Comparison of ENCODE assay signal across 3 cellular contexts in the genomic region with DNA sequence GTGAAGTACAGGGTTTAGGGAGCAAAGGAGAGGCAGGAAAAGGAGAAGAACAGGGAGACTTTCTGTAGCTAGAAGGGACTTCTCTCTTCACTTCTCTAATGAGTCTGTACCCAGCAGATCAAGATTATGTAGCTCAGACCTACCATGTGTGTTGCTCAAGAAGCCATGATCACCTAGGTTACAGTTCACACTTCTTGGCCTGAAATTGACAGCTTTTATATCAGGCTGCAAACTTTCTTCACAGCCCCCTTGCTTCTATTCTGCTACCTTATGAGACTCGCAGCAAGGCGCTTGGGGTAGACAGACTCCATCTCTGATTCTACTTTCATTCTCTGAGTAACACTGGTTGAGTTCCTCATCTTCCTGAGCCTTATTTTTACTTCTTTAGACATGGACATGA.
TF ChIP-seq lines count a peak whose summit lies in the region.

No MANE protein-coding gene starts in this region.

TF ChIP-seq in liver, 16 proteins besides CTCF, POLR2A, EP300 and RAD21:
- no peak for TF ChIP-seq EGR1 (IDR thresholded peaks at IDR 0.05; ENCODE audit: low read depth in 2 of 2)
- TF ChIP-seq, protein P1, sequence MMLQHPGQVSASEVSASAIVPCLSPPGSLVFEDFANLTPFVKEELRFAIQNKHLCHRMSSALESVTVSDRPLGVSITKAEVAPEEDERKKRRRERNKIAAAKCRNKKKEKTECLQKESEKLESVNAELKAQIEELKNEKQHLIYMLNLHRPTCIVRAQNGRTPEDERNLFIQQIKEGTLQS (IDR thresholded peaks at IDR 0.05) = no peak
- TF ChIP-seq, protein P2, sequence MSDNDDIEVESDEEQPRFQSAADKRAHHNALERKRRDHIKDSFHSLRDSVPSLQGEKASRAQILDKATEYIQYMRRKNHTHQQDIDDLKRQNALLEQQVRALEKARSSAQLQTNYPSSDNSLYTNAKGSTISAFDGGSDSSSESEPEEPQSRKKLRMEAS (IDR thresholded peaks at IDR 0.05) = no peak
- no peak for TF ChIP-seq SP1 (IDR thresholded peaks at IDR 0.05)
- no peak for TF ChIP-seq JUND (IDR thresholded peaks at IDR 0.05)
- no peak for TF ChIP-seq FOXA2 (IDR thresholded peaks at IDR 0.05)
- TF ChIP-seq, protein P3, sequence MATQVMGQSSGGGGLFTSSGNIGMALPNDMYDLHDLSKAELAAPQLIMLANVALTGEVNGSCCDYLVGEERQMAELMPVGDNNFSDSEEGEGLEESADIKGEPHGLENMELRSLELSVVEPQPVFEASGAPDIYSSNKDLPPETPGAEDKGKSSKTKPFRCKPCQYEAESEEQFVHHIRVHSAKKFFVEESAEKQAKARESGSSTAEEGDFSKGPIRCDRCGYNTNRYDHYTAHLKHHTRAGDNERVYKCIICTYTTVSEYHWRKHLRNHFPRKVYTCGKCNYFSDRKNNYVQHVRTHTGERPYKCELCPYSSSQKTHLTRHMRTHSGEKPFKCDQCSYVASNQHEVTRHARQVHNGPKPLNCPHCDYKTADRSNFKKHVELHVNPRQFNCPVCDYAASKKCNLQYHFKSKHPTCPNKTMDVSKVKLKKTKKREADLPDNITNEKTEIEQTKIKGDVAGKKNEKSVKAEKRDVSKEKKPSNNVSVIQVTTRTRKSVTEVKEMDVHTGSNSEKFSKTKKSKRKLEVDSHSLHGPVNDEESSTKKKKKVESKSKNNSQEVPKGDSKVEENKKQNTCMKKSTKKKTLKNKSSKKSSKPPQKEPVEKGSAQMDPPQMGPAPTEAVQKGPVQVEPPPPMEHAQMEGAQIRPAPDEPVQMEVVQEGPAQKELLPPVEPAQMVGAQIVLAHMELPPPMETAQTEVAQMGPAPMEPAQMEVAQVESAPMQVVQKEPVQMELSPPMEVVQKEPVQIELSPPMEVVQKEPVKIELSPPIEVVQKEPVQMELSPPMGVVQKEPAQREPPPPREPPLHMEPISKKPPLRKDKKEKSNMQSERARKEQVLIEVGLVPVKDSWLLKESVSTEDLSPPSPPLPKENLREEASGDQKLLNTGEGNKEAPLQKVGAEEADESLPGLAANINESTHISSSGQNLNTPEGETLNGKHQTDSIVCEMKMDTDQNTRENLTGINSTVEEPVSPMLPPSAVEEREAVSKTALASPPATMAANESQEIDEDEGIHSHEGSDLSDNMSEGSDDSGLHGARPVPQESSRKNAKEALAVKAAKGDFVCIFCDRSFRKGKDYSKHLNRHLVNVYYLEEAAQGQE (IDR thresholded peaks at IDR 0.05) = no peak
- TF ChIP-seq YY1 (IDR thresholded peaks at IDR 0.05) = no peak
- no peak for TF ChIP-seq HNF4A (conservative IDR thresholded peaks at IDR 0.05)
- TF ChIP-seq TAF1 (conservative IDR thresholded peaks at IDR 0.05) = no peak
- TF ChIP-seq NR2F2 (IDR thresholded peaks at IDR 0.05) = no peak
- TF ChIP-seq FOXA1 (IDR thresholded peaks at IDR 0.05) = no peak
- no peak for TF ChIP-seq RXRA (IDR thresholded peaks at IDR 0.05)
- TF ChIP-seq GABPA (IDR thresholded peaks at IDR 0.05 in 1 of 2, conservative IDR thresholded peaks at IDR 0.05 in 1 of 2) = no peak
- TF ChIP-seq HNF4G (IDR thresholded peaks at IDR 0.05) = no peak
- TF ChIP-seq, protein P4, sequence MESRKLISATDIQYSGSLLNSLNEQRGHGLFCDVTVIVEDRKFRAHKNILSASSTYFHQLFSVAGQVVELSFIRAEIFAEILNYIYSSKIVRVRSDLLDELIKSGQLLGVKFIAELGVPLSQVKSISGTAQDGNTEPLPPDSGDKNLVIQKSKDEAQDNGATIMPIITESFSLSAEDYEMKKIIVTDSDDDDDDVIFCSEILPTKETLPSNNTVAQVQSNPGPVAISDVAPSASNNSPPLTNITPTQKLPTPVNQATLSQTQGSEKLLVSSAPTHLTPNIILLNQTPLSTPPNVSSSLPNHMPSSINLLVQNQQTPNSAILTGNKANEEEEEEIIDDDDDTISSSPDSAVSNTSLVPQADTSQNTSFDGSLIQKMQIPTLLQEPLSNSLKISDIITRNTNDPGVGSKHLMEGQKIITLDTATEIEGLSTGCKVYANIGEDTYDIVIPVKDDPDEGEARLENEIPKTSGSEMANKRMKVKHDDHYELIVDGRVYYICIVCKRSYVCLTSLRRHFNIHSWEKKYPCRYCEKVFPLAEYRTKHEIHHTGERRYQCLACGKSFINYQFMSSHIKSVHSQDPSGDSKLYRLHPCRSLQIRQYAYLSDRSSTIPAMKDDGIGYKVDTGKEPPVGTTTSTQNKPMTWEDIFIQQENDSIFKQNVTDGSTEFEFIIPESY (IDR thresholded peaks at IDR 0.05) = no peak

TF ChIP-seq in HepG2, 621 proteins besides CTCF, POLR2A, EP300 and RAD21:
- TF ChIP-seq, protein P3 (IDR thresholded peaks at IDR 0.05; ENCODE audit: borderline replicate concordance in 1 of 2, low read depth in 1 of 2, low read length in 2 of 2) = no peak
- TF ChIP-seq ADNP (CRISPR knock-in tag; IDR thresholded peaks at IDR 0.05) (no peak), NRL (CRISPR knock-in tag; IDR thresholded peaks at IDR 0.05; ENCODE audit: borderline replicate concordance) (no peak), ZSCAN31 (CRISPR knock-in tag; IDR thresholded peaks at IDR 0.05; ENCODE audit: low read depth) (no peak), ZNF260 (CRISPR knock-in tag; IDR thresholded peaks at IDR 0.05; ENCODE audit: borderline replicate concordance, low read depth) (no peak), AGO1 (IDR thresholded peaks at IDR 0.05; ENCODE audit: low read depth, low read length, poor library complexity, severe bottlenecking) (no peak), ZNF430 (CRISPR knock-in tag; IDR thresholded peaks at IDR 0.05) (no peak), ZNF850 (CRISPR knock-in tag; conservative IDR thresholded peaks at IDR 0.05) (no peak), U2AF2 (IDR thresholded peaks at IDR 0.05; ENCODE audit: low read depth, low read length) (no peak), ATF7 (IDR thresholded peaks at IDR 0.05) (no peak), ATF7 (CRISPR knock-in tag; IDR thresholded peaks at IDR 0.05) (no peak), EEA1 (CRISPR knock-in tag; IDR thresholded peaks at IDR 0.05; ENCODE audit: borderline replicate concordance) (no peak)
- TF ChIP-seq, protein P5, sequence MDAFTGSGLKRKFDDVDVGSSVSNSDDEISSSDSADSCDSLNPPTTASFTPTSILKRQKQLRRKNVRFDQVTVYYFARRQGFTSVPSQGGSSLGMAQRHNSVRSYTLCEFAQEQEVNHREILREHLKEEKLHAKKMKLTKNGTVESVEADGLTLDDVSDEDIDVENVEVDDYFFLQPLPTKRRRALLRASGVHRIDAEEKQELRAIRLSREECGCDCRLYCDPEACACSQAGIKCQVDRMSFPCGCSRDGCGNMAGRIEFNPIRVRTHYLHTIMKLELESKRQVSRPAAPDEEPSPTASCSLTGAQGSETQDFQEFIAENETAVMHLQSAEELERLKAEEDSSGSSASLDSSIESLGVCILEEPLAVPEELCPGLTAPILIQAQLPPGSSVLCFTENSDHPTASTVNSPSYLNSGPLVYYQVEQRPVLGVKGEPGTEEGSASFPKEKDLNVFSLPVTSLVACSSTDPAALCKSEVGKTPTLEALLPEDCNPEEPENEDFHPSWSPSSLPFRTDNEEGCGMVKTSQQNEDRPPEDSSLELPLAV (CRISPR knock-in tag; conservative IDR thresholded peaks at IDR 0.05; ENCODE audit: low read depth) = no peak

TF ChIP-seq in HEK293T, 16 proteins besides CTCF, POLR2A, EP300 and RAD21:
- TF ChIP-seq SUZ12 (IDR thresholded peaks at IDR 0.05) (no peak), LEF1 (IDR thresholded peaks at IDR 0.05; ENCODE audit: borderline replicate concordance) (no peak), NFRKB (IDR thresholded peaks at IDR 0.05) (no peak), SP1 (IDR thresholded peaks at IDR 0.05) (no peak)
